13 cellular contexts compared by ENCODE assay signal in genomic region chr20:16922834-16923233, GRCh38.
DNase-seq lines count a peak whose midpoint lies in the region; ATAC-seq and TF ChIP-seq lines count a peak whose summit lies in the region.
"Had no signal": no experiment of that assay in that cellular context is flagged by ENCODE, and none has a peak within 500 bp of the region (broad histone marks: within the 10 kb centered on the region; RNA-seq: fewer than 3 reads in every experiment).

No MANE protein-coding gene starts in this region.

- peak overlapping the region; percentile 73 for H3K27ac Mint-ChIP-seq in type B pancreatic cell
- no peak overlapping the region for H3K27ac Mint-ChIP-seq in activated T-helper 17 cell treated with anti-CD3 and anti-CD28 coated beads, Interleukin-2, amount 50 U/mL, for 72 hours
- H3K27ac Mint-ChIP-seq: B cell had no signal

- H3K36me3 ChIP-seq in RWPE2 (ENCODE audit: low read depth) = no peaks in the 10 kb centered on the region
- H3K36me3 ChIP-seq: suprapubic skin had no signal

- H3K27me3 ChIP-seq in RWPE2 (ENCODE audit: insufficient read depth, poor library complexity, severe bottlenecking) = no peaks in the 10 kb centered on the region
- H3K27me3 ChIP-seq: suprapubic skin had no signal

- no peaks in the 10 kb centered on the region for H3K27me3 Mint-ChIP-seq in type B pancreatic cell
- peaks cover 5% of the 10 kb centered on the region for H3K27me3 Mint-ChIP-seq in activated T-helper 17 cell treated with anti-CD3 and anti-CD28 coated beads, Interleukin-2, amount 50 U/mL, for 72 hours
- H3K27me3 Mint-ChIP-seq: B cell had no signal

- H3K4me3 Mint-ChIP-seq in type B pancreatic cell = no peak overlapping the region
- H3K4me3 Mint-ChIP-seq in activated T-helper 17 cell treated with anti-CD3 and anti-CD28 coated beads, Interleukin-2, amount 50 U/mL, for 72 hours = no peak overlapping the region
- H3K4me3 Mint-ChIP-seq: B cell had no signal

- peaks cover 8% of the 10 kb centered on the region for H3K4me1 ChIP-seq in RWPE2 (ENCODE audit: insufficient read depth, poor library complexity, severe bottlenecking)
- H3K4me1 ChIP-seq: suprapubic skin had no signal

- DNase-seq in NCI-H2107 treated with DMSO at 0.1 percent for 48 hours (lab: John Stamatoyannopoulos, UW; ENCODE audit: unreplicated experiment) (peak; percentile 2), NCI-H2107 (lab: John Stamatoyannopoulos, UW) (no peak), RWPE2 (ENCODE audit: low spot score) (no peak), glomerular visceral epithelial cell (ENCODE audit: extremely low spot score) (peak; percentile 11), type B pancreatic cell (ENCODE audit: extremely low spot score, unreplicated experiment) (no peak), NCI-H82 (lab: John Stamatoyannopoulos, UW) (no peak)
- DNase-seq in stimulated activated CD4-positive, alpha-beta T cell treated with anti-CD3 and anti-CD28 coated beads, Interleukin-4, amount 100 ng/mL, for 1 hour = no peak
- DNase-seq: NCI-H526 treated with DMSO at 0.1 percent for 48 hours had no signal

- peak; percentile 96 for ATAC-seq in RWPE2 (ENCODE audit: low read depth)
- ATAC-seq in activated T-helper 17 cell treated with anti-CD3 and anti-CD28 coated beads, Interleukin-2, amount 50 U/mL, for 72 hours (replicated peaks) = no peak
- ATAC-seq: GM12878 had no signal

- H3K4me1 Mint-ChIP-seq in type B pancreatic cell (ENCODE audit: unreplicated experiment) = peaks cover 15% of the 10 kb centered on the region
- no peaks in the 10 kb centered on the region for H3K4me1 Mint-ChIP-seq in activated T-helper 17 cell treated with anti-CD3 and anti-CD28 coated beads, Interleukin-2, amount 50 U/mL, for 72 hours
- H3K4me1 Mint-ChIP-seq: B cell had no signal

- peak overlapping the region; percentile 13 for H3K27ac ChIP-seq in RWPE2 (ENCODE audit: poor library complexity, severe bottlenecking)
- H3K27ac ChIP-seq: suprapubic skin, VCaP had no signal

- no peaks in the 10 kb centered on the region for H3K36me3 Mint-ChIP-seq in type B pancreatic cell
- H3K36me3 Mint-ChIP-seq in activated T-helper 17 cell treated with anti-CD3 and anti-CD28 coated beads, Interleukin-2, amount 50 U/mL, for 72 hours (ENCODE audit: low read depth) = no peaks in the 10 kb centered on the region

- H3K9me3 Mint-ChIP-seq in type B pancreatic cell = peaks cover 6% of the 10 kb centered on the region
- H3K9me3 Mint-ChIP-seq in activated T-helper 17 cell treated with anti-CD3 and anti-CD28 coated beads, Interleukin-2, amount 50 U/mL, for 72 hours = peaks cover 6% of the 10 kb centered on the region

- TF ChIP-seq CTCF in RWPE2 (IDR thresholded peaks at IDR 0.05; ENCODE audit: poor library complexity, severe bottlenecking) = no peak
- TF ChIP-seq CTCF in type B pancreatic cell (conservative IDR thresholded peaks at IDR 0.05) = no peak

- H3K4me3 ChIP-seq in RWPE2 (ENCODE audit: severe bottlenecking) = no peak overlapping the region
- H3K4me3 ChIP-seq: GM12878, suprapubic skin had no signal

- H3K9me3 ChIP-seq in RWPE2 (ENCODE audit: severe bottlenecking) = no peaks in the 10 kb centered on the region
- H3K9me3 ChIP-seq: suprapubic skin had no signal

Comparison
In these comparisons a context has a peak if more than half of its experiments do, and no peak if none do; other contexts are left out.
1. DNase-seq: peak in NCI-H2107 treated with DMSO at 0.1 percent for 48 hours (single experiment) and glomerular visceral epithelial cell (single experiment); none in NCI-H2107 (single experiment), RWPE2 (single experiment), type B pancreatic cell (single experiment), stimulated activated CD4-positive, alpha-beta T cell treated with anti-CD3 and anti-CD28 coated beads, Interleukin-4, amount 100 ng/mL, for 1 hour (single experiment) and NCI-H82 (single experiment).